ENCODE assay signal across 8 cellular contexts in the genomic region with DNA sequence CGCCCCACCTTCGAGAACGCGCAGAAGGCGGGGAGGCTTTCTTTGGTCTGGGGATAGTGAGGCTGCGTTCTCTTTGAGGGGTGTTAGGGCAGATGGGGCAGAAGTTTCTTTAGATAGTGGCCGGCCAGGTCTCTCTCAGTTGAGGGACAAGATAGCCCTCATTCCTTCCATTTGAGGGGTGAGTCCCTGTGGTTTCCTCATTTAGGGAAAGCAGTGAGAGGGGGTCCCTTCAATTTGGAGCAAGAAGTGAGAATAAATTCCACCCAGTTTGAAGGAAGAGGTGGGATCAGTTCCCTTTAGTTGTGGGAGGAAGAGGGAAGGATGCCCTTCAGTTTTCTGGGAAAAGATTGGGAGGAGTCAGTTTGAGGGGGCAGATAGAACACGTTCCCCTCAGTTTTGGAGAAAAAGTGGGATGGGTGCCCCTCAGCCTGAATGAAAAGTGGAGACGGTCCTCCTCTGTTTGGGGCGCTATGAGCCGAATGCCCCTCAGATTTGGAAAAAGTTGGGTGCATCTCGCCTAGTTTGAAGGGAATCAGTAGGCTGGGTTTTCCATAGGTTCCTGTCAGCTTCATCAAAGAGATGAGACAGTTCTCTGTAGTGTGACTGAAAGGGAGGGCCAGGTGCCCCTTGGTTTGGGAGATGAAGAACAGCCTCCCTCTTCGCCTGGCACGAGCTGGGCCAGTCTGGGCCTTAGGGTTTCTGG. TPM values are rescaled to one million over a fixed set of nuclear protein-coding genes. Genes with fewer than 3 reads are reported as not detected.
DNase-seq lines count a peak whose midpoint lies in the region; ATAC-seq and TF ChIP-seq lines count a peak whose summit lies in the region.

No MANE protein-coding gene starts in this region.

- no peaks in the 10 kb centered on the region for H3K9me3 ChIP-seq in colonic mucosa

- peaks cover 53% of the 10 kb centered on the region for H3K4me1 Mint-ChIP-seq in CD14-positive monocyte
- peaks cover 41% of the 10 kb centered on the region in 2 donors for H3K4me1 Mint-ChIP-seq in natural killer cell treated with Interleukin-12 subunit alpha and Interleukin-12 subunit beta and Interleukin-15 and Interleukin-18, amount 100 ng/mL, for 72 hours (ENCODE audit: low read depth in 2 of 2)

- intact Hi-C loops in CD14-positive monocyte (cut with micrococcal nuclease) (loop anchor here (2.0 to 10.0 kb wide), 5 partner anchors 21 to 553 kb away; partner anchors contain the start of genes E2F4 (in 2 of the 2), CMTM4 (in 1 of the 2), CTCF (in 1 of the 2) and TMEM208 (in 1 of the 2)), colonic mucosa (cut with DNase I) (no loop called here)

- H3K4me3 ChIP-seq in LNCaP clone FGC (ENCODE audit: low read depth, low read length) (peak overlapping the region; percentile 44), colonic mucosa (peak overlapping the region; percentile 59)

- peak overlapping the region; percentile 92 for H3K4me3 Mint-ChIP-seq in CD14-positive monocyte
- peak overlapping the region; percentile 99 for H3K4me3 Mint-ChIP-seq in natural killer cell treated with Interleukin-12 subunit alpha and Interleukin-12 subunit beta and Interleukin-15 and Interleukin-18, amount 100 ng/mL, for 72 hours

- H3K36me3 ChIP-seq in colonic mucosa: no peaks in the 10 kb centered on the region

- TF ChIP-seq CTCF in CD14-positive monocyte (IDR thresholded peaks at IDR 0.05) (no peak), LNCaP clone FGC (IDR thresholded peaks at IDR 0.05; ENCODE audit: control insufficient read depth, extremely low read depth, insufficient read depth) (no peak), colonic mucosa (IDR thresholded peaks at IDR 0.05) (no peak)

- peaks cover 3 to 4% of the 10 kb centered on the region in 2 donors for H3K36me3 Mint-ChIP-seq in CD14-positive monocyte
- H3K36me3 Mint-ChIP-seq in natural killer cell treated with Interleukin-12 subunit alpha and Interleukin-12 subunit beta and Interleukin-15 and Interleukin-18, amount 100 ng/mL, for 72 hours: no peaks in the 10 kb centered on the region

- H3K27me3 ChIP-seq in colonic mucosa: no peaks in the 10 kb centered on the region

- H3K9ac ChIP-seq in colonic mucosa (ENCODE audit: low read depth in 2 of 2, low read length in 2 of 2): peak overlapping the region; percentile 62 to 93

- DNase-seq in CD14-positive monocyte (ENCODE audit: low spot score) (no peak), LNCaP clone FGC (ENCODE audit: low read depth) (no peak), colonic mucosa (no peak), MV-4-11 (lab: John Stamatoyannopoulos, UW) (no peak)
- no peak for DNase-seq in natural killer cell treated with Interleukin-12 subunit alpha and Interleukin-12 subunit beta and Interleukin-15 and Interleukin-18, amount 100 ng/mL, for 72 hours (ENCODE audit: low spot score)
- no peak for DNase-seq in stimulated activated CD8-positive, alpha-beta memory T cell treated with anti-CD3 and anti-CD28 coated beads, Interleukin-4, amount 100 ng/mL, for 48 hours

- peak overlapping the region in 6 of 7 donors; percentile 68 to 100 (median 85) for H3K27ac Mint-ChIP-seq in CD14-positive monocyte
- H3K27ac Mint-ChIP-seq in natural killer cell treated with Interleukin-12 subunit alpha and Interleukin-12 subunit beta and Interleukin-15 and Interleukin-18, amount 100 ng/mL, for 72 hours: peak overlapping the region; percentile 95 to 96

- peaks cover 0 to 9% (median 4%) of the 10 kb centered on the region in 7 donors for H3K9me3 Mint-ChIP-seq in CD14-positive monocyte
- no peaks in the 10 kb centered on the region for H3K9me3 Mint-ChIP-seq in natural killer cell treated with Interleukin-12 subunit alpha and Interleukin-12 subunit beta and Interleukin-15 and Interleukin-18, amount 100 ng/mL, for 72 hours

- ATAC-seq in natural killer cell treated with Interleukin-12 subunit alpha and Interleukin-12 subunit beta and Interleukin-15 and Interleukin-18, amount 100 ng/mL, for 72 hours: no peak
- no peak for ATAC-seq in GM18498 (IDR thresholded peaks at IDR 0.05; ENCODE audit: unreplicated experiment)
- no peak for ATAC-seq in GM18868 (IDR thresholded peaks at IDR 0.05; ENCODE audit: unreplicated experiment)

- peaks cover 9% of the 10 kb centered on the region for H3K4me1 ChIP-seq in colonic mucosa

- peak overlapping the region; percentile 77 for H3K27ac ChIP-seq in colonic mucosa

- H3K27me3 Mint-ChIP-seq in CD14-positive monocyte (ENCODE audit: low read depth in 3 of 3): peaks cover 22 to 44% (median 32%) of the 10 kb centered on the region in 3 donors
- H3K27me3 Mint-ChIP-seq in natural killer cell treated with Interleukin-12 subunit alpha and Interleukin-12 subunit beta and Interleukin-15 and Interleukin-18, amount 100 ng/mL, for 72 hours: peaks cover 14% of the 10 kb centered on the region in 2 donors

RNA-seq across cellular contexts. Expression of gene FHOD1, which starts 0.6 kb away (rescaled TPM):
- polyA plus RNA-seq in CD14-positive monocyte: 1 to 10 TPM; 5.1 to 5.5 TPM
- total RNA-seq in colonic mucosa: 10 to 100 TPM; 21.6 to 47.2 TPM
- 100 to 1,000 TPM; 156 to 160 TPM for total RNA-seq in natural killer cell treated with Interleukin-12 subunit alpha and Interleukin-12 subunit beta and Interleukin-15 and Interleukin-18, amount 100 ng/mL, for 72 hours

RNA-seq across cellular contexts. Expression of gene SLC9A5, which starts 0.9 kb away (rescaled TPM):
- polyA plus RNA-seq in CD14-positive monocyte: not detected
- 1 to 10 TPM in 1 of 2 donors, under 1 TPM in 1; 0.48 to 2.1 TPM for total RNA-seq in colonic mucosa
- 1 to 10 TPM; 1.4 to 5.9 TPM for total RNA-seq in natural killer cell treated with Interleukin-12 subunit alpha and Interleukin-12 subunit beta and Interleukin-15 and Interleukin-18, amount 100 ng/mL, for 72 hours

RNA-seq across cellular contexts. Expression of gene TMEM208, which starts 20.9 kb away (rescaled TPM):
- polyA plus RNA-seq in CD14-positive monocyte: 100 to 1,000 TPM; 117 to 130 TPM
- 10 to 100 TPM; 42.8 to 69.0 TPM for total RNA-seq in colonic mucosa
- 10 to 100 TPM; 55.1 to 56.1 TPM for total RNA-seq in natural killer cell treated with Interleukin-12 subunit alpha and Interleukin-12 subunit beta and Interleukin-15 and Interleukin-18, amount 100 ng/mL, for 72 hours

RNA-seq across cellular contexts. Expression of gene PLEKHG4, which starts 31.5 kb away (rescaled TPM):
- polyA plus RNA-seq in CD14-positive monocyte: 1 to 10 TPM in 1 of 2 donors, under 1 TPM in 1; 0.79 to 3.2 TPM
- total RNA-seq in colonic mucosa: 10 to 100 TPM; 13.1 to 14.7 TPM
- total RNA-seq in natural killer cell treated with Interleukin-12 subunit alpha and Interleukin-12 subunit beta and Interleukin-15 and Interleukin-18, amount 100 ng/mL, for 72 hours: 1 to 10 TPM; 5.8 to 8.7 TPM

RNA-seq across cellular contexts. Expression of gene ELMO3, which starts 48.9 kb away (rescaled TPM):
- under 1 TPM in 1 of 2 donors, not detected in 1; 0.15 TPM for polyA plus RNA-seq in CD14-positive monocyte
- total RNA-seq in colonic mucosa: 10 to 100 TPM; 60.7 to 75.6 TPM
- total RNA-seq in natural killer cell treated with Interleukin-12 subunit alpha and Interleukin-12 subunit beta and Interleukin-15 and Interleukin-18, amount 100 ng/mL, for 72 hours: 10 to 100 TPM in 1 of 2 donors, 1 to 10 TPM in 1; 3.6 to 13.9 TPM
